ENCODE assay signal across 8 cellular contexts in the genomic region with DNA sequence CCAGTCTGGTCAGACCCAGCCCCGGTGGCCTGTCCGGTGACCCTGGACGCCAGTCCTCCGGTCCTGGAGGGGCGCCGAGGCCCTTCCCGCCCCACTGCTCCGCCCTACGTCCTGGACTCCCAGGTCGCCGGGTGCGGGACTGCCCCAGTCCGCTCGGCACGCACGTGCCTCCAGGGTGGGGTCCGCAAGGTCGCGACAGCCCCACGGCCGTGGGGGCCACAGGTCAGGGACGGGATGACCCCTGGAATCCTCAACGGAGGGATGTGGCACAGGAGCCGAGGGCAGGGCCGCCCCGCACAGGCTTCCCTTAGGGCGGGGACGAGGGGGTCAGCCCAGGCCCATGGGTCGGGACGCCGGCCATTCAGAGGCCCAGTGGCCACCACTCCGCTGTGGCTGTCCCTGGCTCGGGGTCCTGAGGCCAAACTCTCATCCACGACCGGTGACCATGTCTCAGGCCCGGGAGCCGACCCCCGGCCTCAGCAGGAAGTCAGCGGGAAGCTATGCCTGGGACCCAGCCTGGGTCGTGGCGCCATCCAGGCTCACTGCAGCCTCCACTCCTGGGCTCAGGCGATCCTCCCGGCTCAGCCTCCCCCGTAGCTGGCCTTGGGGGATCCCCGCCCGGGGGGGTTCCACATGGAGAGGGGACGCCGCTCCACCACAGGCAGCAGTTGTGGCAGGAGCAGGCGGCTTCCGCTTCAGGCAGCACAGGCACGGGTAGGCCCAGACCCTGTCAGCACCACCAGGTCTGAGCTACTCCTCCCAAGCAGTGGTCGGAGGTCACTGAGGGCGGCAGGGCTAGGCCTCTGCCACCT. TPM values are rescaled to one million over a fixed set of nuclear protein-coding genes. Genes with fewer than 3 reads are reported as not detected.
DNase-seq lines count a peak whose midpoint lies in the region; ATAC-seq and TF ChIP-seq lines count a peak whose summit lies in the region.

No MANE protein-coding gene starts in this region.

- no peaks in the 10 kb centered on the region for H3K9me3 Mint-ChIP-seq in activated T-cell treated with anti-CD3 and anti-CD28 coated beads, Interleukin-2, amount 50 U/mL, for 4 hours
- H3K9me3 Mint-ChIP-seq in activated T-cell treated with anti-CD3 and anti-CD28 coated beads, Interleukin-2, amount 50 U/mL, for 72 hours = no peaks in the 10 kb centered on the region
- no peaks in the 10 kb centered on the region for H3K9me3 Mint-ChIP-seq in type B pancreatic cell

- H3K36me3 Mint-ChIP-seq in activated T-cell treated with anti-CD3 and anti-CD28 coated beads, Interleukin-2, amount 50 U/mL, for 4 hours (ENCODE audit: insufficient read depth) = no peaks in the 10 kb centered on the region
- H3K36me3 Mint-ChIP-seq in activated T-cell treated with anti-CD3 and anti-CD28 coated beads, Interleukin-2, amount 50 U/mL, for 72 hours (ENCODE audit: insufficient read depth in 2 of 2) = peaks cover 0 to 2% of the 10 kb centered on the region in 2 donors
- no peaks in the 10 kb centered on the region for H3K36me3 Mint-ChIP-seq in type B pancreatic cell

- H3K27me3 Mint-ChIP-seq in activated T-cell treated with anti-CD3 and anti-CD28 coated beads, Interleukin-2, amount 50 U/mL, for 4 hours (ENCODE audit: low read depth) = no peaks in the 10 kb centered on the region
- no peaks in the 10 kb centered on the region for H3K27me3 Mint-ChIP-seq in activated T-cell treated with anti-CD3 and anti-CD28 coated beads, Interleukin-2, amount 50 U/mL, for 72 hours (ENCODE audit: low read depth)
- no peaks in the 10 kb centered on the region for H3K27me3 Mint-ChIP-seq in type B pancreatic cell

- peaks cover 8% of the 10 kb centered on the region for H3K4me1 ChIP-seq in mucosa of stomach (ENCODE audit: control insufficient read depth, insufficient read depth, low read length)

- no peak for TF ChIP-seq CTCF in type B pancreatic cell (conservative IDR thresholded peaks at IDR 0.05)

- H3K36me3 ChIP-seq in mucosa of stomach (ENCODE audit: control insufficient read depth, insufficient read depth, low read length) = no peaks in the 10 kb centered on the region

- H3K27me3 ChIP-seq in mucosa of stomach (ENCODE audit: control insufficient read depth, insufficient read depth, low read length) = no peaks in the 10 kb centered on the region

- H3K9ac ChIP-seq in mucosa of stomach (ENCODE audit: low read length) = peak overlapping the region; percentile 39

- no peaks in the 10 kb centered on the region for H3K9me3 ChIP-seq in mucosa of stomach (ENCODE audit: control insufficient read depth, low read length)

- peak overlapping the region; percentile 9 for H3K4me3 Mint-ChIP-seq in activated T-cell treated with anti-CD3 and anti-CD28 coated beads, Interleukin-2, amount 50 U/mL, for 4 hours
- peak overlapping the region in 1 of 2 donors; percentile 24 for H3K4me3 Mint-ChIP-seq in activated T-cell treated with anti-CD3 and anti-CD28 coated beads, Interleukin-2, amount 50 U/mL, for 72 hours
- peak overlapping the region; percentile 63 for H3K4me3 Mint-ChIP-seq in type B pancreatic cell

- no peak overlapping the region for H3K4me3 ChIP-seq in mucosa of stomach (ENCODE audit: low read length)

- no peak for DNase-seq in activated T-cell treated with anti-CD3 and anti-CD28 coated beads, Interleukin-2, amount 50 U/mL, for 4 hours
- no peak for DNase-seq in activated T-cell treated with anti-CD3 and anti-CD28 coated beads, Interleukin-2, amount 50 U/mL, for 72 hours
- DNase-seq in type B pancreatic cell (ENCODE audit: extremely low spot score, unreplicated experiment) (no peak), midbrain (lab: John Stamatoyannopoulos, UW) (no peak), glomerular visceral epithelial cell (ENCODE audit: extremely low spot score) (no peak)

- peaks cover 1% of the 10 kb centered on the region for H3K4me1 Mint-ChIP-seq in activated T-cell treated with anti-CD3 and anti-CD28 coated beads, Interleukin-2, amount 50 U/mL, for 4 hours (ENCODE audit: low read depth)
- H3K4me1 Mint-ChIP-seq in activated T-cell treated with anti-CD3 and anti-CD28 coated beads, Interleukin-2, amount 50 U/mL, for 72 hours (ENCODE audit: low read depth) = no peaks in the 10 kb centered on the region
- no peaks in the 10 kb centered on the region for H3K4me1 Mint-ChIP-seq in type B pancreatic cell (ENCODE audit: unreplicated experiment)

- H3K27ac Mint-ChIP-seq in activated T-cell treated with anti-CD3 and anti-CD28 coated beads, Interleukin-2, amount 50 U/mL, for 72 hours = no peak overlapping the region
- peak overlapping the region; percentile 32 for H3K27ac Mint-ChIP-seq in type B pancreatic cell

- no peak for ATAC-seq in activated T-cell treated with anti-CD3 and anti-CD28 coated beads, Interleukin-2, amount 50 U/mL, for 4 hours
- no peak for ATAC-seq in activated T-cell treated with anti-CD3 and anti-CD28 coated beads, Interleukin-2, amount 50 U/mL, for 72 hours (replicated peaks in 1 of 2)
- ATAC-seq in esophagus mucosa (peak; percentile 4), GM18498 (IDR thresholded peaks at IDR 0.05; ENCODE audit: unreplicated experiment) (no peak)

RNA-seq across cellular contexts. Expression of gene TMEM240, which starts 0.6 kb away (rescaled TPM):
- total RNA-seq in activated T-cell treated with anti-CD3 and anti-CD28 coated beads, Interleukin-2, amount 50 U/mL, for 4 hours = under 1 TPM in 2 of 3 donors, not detected in 1; 0.46 to 0.63 TPM
- total RNA-seq in activated T-cell treated with anti-CD3 and anti-CD28 coated beads, Interleukin-2, amount 50 U/mL, for 72 hours = 1 to 10 TPM; 1.0 to 1.3 TPM
- total RNA-seq in esophagus mucosa = not detected
- 3.1 and 10.3 TPM in 2 replicates for total RNA-seq in type B pancreatic cell (ENCODE audit: low replicate concordance)

RNA-seq across cellular contexts. Expression of gene ATAD3A, which starts 29.1 kb away (rescaled TPM):
- total RNA-seq in activated T-cell treated with anti-CD3 and anti-CD28 coated beads, Interleukin-2, amount 50 U/mL, for 4 hours = 100 to 1,000 TPM; 151 to 180 (median 154) TPM
- total RNA-seq in activated T-cell treated with anti-CD3 and anti-CD28 coated beads, Interleukin-2, amount 50 U/mL, for 72 hours = 10 to 100 TPM; 24.9 to 34.2 TPM
- total RNA-seq in esophagus mucosa (23.2 TPM), type B pancreatic cell (ENCODE audit: low replicate concordance) (37.8 and 39.8 TPM in 2 replicates)

RNA-seq across cellular contexts. Expression of gene SSU72, which starts 33.6 kb away (rescaled TPM):
- total RNA-seq in activated T-cell treated with anti-CD3 and anti-CD28 coated beads, Interleukin-2, amount 50 U/mL, for 4 hours = 100 to 1,000 TPM; 142 to 170 (median 148) TPM
- total RNA-seq in activated T-cell treated with anti-CD3 and anti-CD28 coated beads, Interleukin-2, amount 50 U/mL, for 72 hours = 100 to 1,000 TPM; 138 to 167 TPM
- total RNA-seq in esophagus mucosa (106 TPM), type B pancreatic cell (ENCODE audit: low replicate concordance) (117 and 126 TPM in 2 replicates)

RNA-seq across cellular contexts. Expression of gene FNDC10, which starts 58.9 kb away (rescaled TPM):
- 1 to 10 TPM; 3.0 to 4.8 (median 3.8) TPM for total RNA-seq in activated T-cell treated with anti-CD3 and anti-CD28 coated beads, Interleukin-2, amount 50 U/mL, for 4 hours
- total RNA-seq in activated T-cell treated with anti-CD3 and anti-CD28 coated beads, Interleukin-2, amount 50 U/mL, for 72 hours = 1 to 10 TPM in 1 of 2 donors, under 1 TPM in 1; 1.00 to 1.5 TPM
- total RNA-seq in esophagus mucosa = 5.7 TPM
- 8.9 and 9.3 TPM in 2 replicates for total RNA-seq in type B pancreatic cell (ENCODE audit: low replicate concordance)
